In genomic region chr1:203888807-203889251, GRCh38 we compare ENCODE assay signal across 19 cellular contexts. TPM values are rescaled to one million over a fixed set of nuclear protein-coding genes. Genes with fewer than 3 reads are reported as not detected.
DNase-seq lines count a peak whose midpoint lies in the region; ATAC-seq, FAIRE-seq and TF ChIP-seq lines count a peak whose summit lies in the region.
"Had no signal": no experiment of that assay in that cellular context is flagged by ENCODE, and none has a peak within 500 bp of the region (broad histone marks: within the 10 kb centered on the region; RNA-seq: fewer than 3 reads in every experiment).

No MANE protein-coding gene starts in this region.

- intact Hi-C loops in kidney (cut with DNase I): no loop called here

- peak; percentile 74 for ATAC-seq in foreskin keratinocyte
- ATAC-seq: right cardiac atrium had no signal

- H3K4me1 ChIP-seq in adipocyte (ENCODE audit: control insufficient read depth, insufficient read depth, low read length) (peaks cover 13% of the 10 kb centered on the region), foreskin keratinocyte (peaks cover 16% of the 10 kb centered on the region), kidney (ENCODE audit: control insufficient read depth in 1 of 2, insufficient read depth in 1 of 2, low read depth in 1 of 2, low read length in 2 of 2) (no peaks in the 10 kb centered on the region)

- peak overlapping the region; percentile 60 for H3K27ac ChIP-seq in foreskin keratinocyte
- H3K27ac ChIP-seq in kidney (ENCODE audit: low read depth in 2 of 2, low read length in 2 of 2): no peak overlapping the region
- H3K27ac ChIP-seq: 22Rv1, thoracic aorta had no signal

- H3K36me3 ChIP-seq in adipocyte (ENCODE audit: control insufficient read depth, insufficient read depth, low read length, severe bottlenecking): no peaks in the 10 kb centered on the region
- no peaks in the 10 kb centered on the region for H3K36me3 ChIP-seq in kidney (ENCODE audit: control insufficient read depth in 1 of 2, insufficient read depth in 2 of 2, low read length in 2 of 2)
- H3K36me3 ChIP-seq: thoracic aorta had no signal

- no peaks in the 10 kb centered on the region for H3K27me3 ChIP-seq in adipocyte (replicated peaks; ENCODE audit: control insufficient read depth, insufficient read depth, low read length)
- no peaks in the 10 kb centered on the region for H3K27me3 ChIP-seq in foreskin keratinocyte

- DNase-seq in DMS53 treated with DMSO at 0.1 percent for 48 hours (lab: John Stamatoyannopoulos, UW; ENCODE audit: unreplicated experiment) (peak; percentile 10), DMS53 (lab: John Stamatoyannopoulos, UW) (no peak), adipocyte (ENCODE audit: low read depth) (peak; percentile 61), foreskin keratinocyte (peak; percentile 68 to 85), D341Med (ENCODE audit: low spot score) (no peak), mesenteric fat pad (ENCODE audit: low spot score) (no peak), kidney (no peak), NCI-H1436 (lab: John Stamatoyannopoulos, UW) (no peak)
- DNase-seq: activated CD4-positive, CD25-positive, alpha-beta regulatory T cell; amygdala; endodermal cell; NCI-H1694; NCI-H69; right cardiac atrium; SIG-M5 had no signal

- H3K9me3 ChIP-seq in adipocyte (ENCODE audit: control insufficient read depth, low read length) (no peaks in the 10 kb centered on the region), kidney (ENCODE audit: control insufficient read depth in 1 of 2, low read length in 2 of 2) (no peaks in the 10 kb centered on the region)
- H3K9me3 ChIP-seq: thoracic aorta had no signal

- H3K4me3 ChIP-seq in adipocyte (ENCODE audit: low read length) (no peak overlapping the region), kidney (ENCODE audit: low read length in 2 of 2) (no peak overlapping the region)
- H3K4me3 ChIP-seq: thoracic aorta had no signal

- no peak for TF ChIP-seq CTCF in foreskin keratinocyte (conservative IDR thresholded peaks at IDR 0.05)
- no peak for TF ChIP-seq CTCF in kidney (IDR thresholded peaks at IDR 0.05; ENCODE audit: borderline replicate concordance, extremely low read depth, insufficient read depth)

- H3K9ac ChIP-seq in adipocyte (ENCODE audit: low read length): peak overlapping the region; percentile 26
- H3K9ac ChIP-seq in kidney (ENCODE audit: low read length in 2 of 2): no peak overlapping the region

- no peak for FAIRE-seq in kidney (lab: Jason Lieb, UNC)
- FAIRE-seq: GM12891, H1 had no signal

RNA-seq across cellular contexts. Expression of gene SNRPE, which starts 27.4 kb away (rescaled TPM):
- 162 and 184 TPM in 2 replicates for total RNA-seq in foreskin keratinocyte
- polyA plus RNA-seq in foreskin keratinocyte: 312 and 338 TPM in 2 replicates
- total RNA-seq in mesenteric fat pad: 91.5 TPM
- 92.7 TPM for total RNA-seq in kidney
- 169 TPM for polyA plus RNA-seq in kidney (ENCODE audit: insufficient read depth, low read depth, low replicate concordance)

Comparison
In these comparisons a context has a peak if more than half of its experiments do, and no peak if none do; other contexts are left out.
1. DNase-seq: peak in DMS53 treated with DMSO at 0.1 percent for 48 hours (single experiment), adipocyte (single experiment) and foreskin keratinocyte (2 of 2); none in DMS53 (single experiment), D341Med (single experiment), mesenteric fat pad (single experiment), kidney (single experiment) and NCI-H1436 (single experiment).